In the genomic region with DNA sequence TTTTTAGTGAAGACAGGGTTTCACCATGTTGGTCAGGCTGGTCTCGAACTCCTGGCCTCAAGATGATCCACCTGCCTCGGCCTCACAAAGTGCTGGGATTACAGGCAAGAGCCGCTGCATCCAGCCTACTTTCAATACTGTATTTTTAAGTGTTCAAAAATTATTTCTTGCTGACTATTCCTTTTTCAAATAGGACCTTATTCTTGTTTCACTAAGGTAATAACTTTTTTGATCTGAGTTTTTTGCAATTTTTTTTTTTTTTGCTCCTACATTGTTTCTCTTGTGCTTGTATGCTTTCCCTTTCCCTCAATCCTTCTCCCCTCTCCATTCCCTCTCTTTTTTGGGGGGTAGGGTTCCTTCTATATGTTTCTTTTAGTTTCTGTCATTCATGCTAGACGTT, we compare ENCODE assay signal across 26 cellular contexts.
"Had no signal": no experiment of that assay in that cellular context is flagged by ENCODE, and none has a peak within 500 bp of the region (broad histone marks: within the 10 kb centered on the region; RNA-seq: fewer than 3 reads in every experiment).

No MANE protein-coding gene starts in this region.

- DNase-seq: colonic mucosa; cortex of kidney; effector CD8-positive, alpha-beta T cell; effector memory CD8-positive, alpha-beta T cell; endodermal cell; erythroblast; esophagus squamous epithelium; foreskin fibroblast; foreskin melanocyte; gastrocnemius medialis; glutamatergic neuron; head of caudate nucleus; heart right ventricle; hippocampal formation; left cardiac atrium; left lung; left ventricle myocardium superior; lower lobe of right lung; mesenchymal stem cell; mucosa of descending colon had no signal

- FAIRE-seq: islet of Langerhans, keratinocyte had no signal

- ATAC-seq: effector memory CD8-positive, alpha-beta T cell; esophagus mucosa; gastrocnemius medialis; heart right ventricle; left cardiac atrium; left lung; left ventricle myocardium superior; lower lobe of right lung; mucosa of descending colon had no signal

- H3K4me1 ChIP-seq: colonic mucosa had no signal

- H3K4me3 Mint-ChIP-seq: dendritic cell treated with granulocyte-macrophage colony-stimulating factor and Interleukin-4, amounts not matched to agents 40 ng/mL and 50 ng/mL, for 4 days; effector memory CD8-positive, alpha-beta T cell; endodermal cell; mesothelial cell of epicardium had no signal

- H3K27ac Mint-ChIP-seq: dendritic cell treated with granulocyte-macrophage colony-stimulating factor and Interleukin-4, amounts not matched to agents 40 ng/mL and 50 ng/mL, for 4 days; endodermal cell; mesothelial cell of epicardium had no signal

- H3K36me3 ChIP-seq: colonic mucosa, esophagus squamous epithelium, gastrocnemius medialis, heart right ventricle, left lung, lower lobe of right lung had no signal

- H3K27me3 ChIP-seq: colonic mucosa, esophagus squamous epithelium, gastrocnemius medialis, heart right ventricle, left lung had no signal

- H3K27me3 Mint-ChIP-seq: dendritic cell treated with granulocyte-macrophage colony-stimulating factor and Interleukin-4, amounts not matched to agents 40 ng/mL and 50 ng/mL, for 4 days; effector memory CD8-positive, alpha-beta T cell had no signal

- H3K4me3 ChIP-seq: colonic mucosa, esophagus squamous epithelium, gastrocnemius medialis, heart right ventricle, left lung, lower lobe of right lung, mucosa of descending colon had no signal

- H3K9me3 ChIP-seq: colonic mucosa, esophagus squamous epithelium, gastrocnemius medialis, heart right ventricle, left lung, lower lobe of right lung, mucosa of descending colon had no signal

- H3K27ac ChIP-seq: colonic mucosa, epithelial cell of prostate, esophagus squamous epithelium, gastrocnemius medialis, heart right ventricle, left lung, lower lobe of right lung had no signal

- H3K9me3 Mint-ChIP-seq: dendritic cell treated with granulocyte-macrophage colony-stimulating factor and Interleukin-4, amounts not matched to agents 40 ng/mL and 50 ng/mL, for 4 days; effector memory CD8-positive, alpha-beta T cell had no signal
